8 cellular contexts compared by ENCODE assay signal in the genomic region with DNA sequence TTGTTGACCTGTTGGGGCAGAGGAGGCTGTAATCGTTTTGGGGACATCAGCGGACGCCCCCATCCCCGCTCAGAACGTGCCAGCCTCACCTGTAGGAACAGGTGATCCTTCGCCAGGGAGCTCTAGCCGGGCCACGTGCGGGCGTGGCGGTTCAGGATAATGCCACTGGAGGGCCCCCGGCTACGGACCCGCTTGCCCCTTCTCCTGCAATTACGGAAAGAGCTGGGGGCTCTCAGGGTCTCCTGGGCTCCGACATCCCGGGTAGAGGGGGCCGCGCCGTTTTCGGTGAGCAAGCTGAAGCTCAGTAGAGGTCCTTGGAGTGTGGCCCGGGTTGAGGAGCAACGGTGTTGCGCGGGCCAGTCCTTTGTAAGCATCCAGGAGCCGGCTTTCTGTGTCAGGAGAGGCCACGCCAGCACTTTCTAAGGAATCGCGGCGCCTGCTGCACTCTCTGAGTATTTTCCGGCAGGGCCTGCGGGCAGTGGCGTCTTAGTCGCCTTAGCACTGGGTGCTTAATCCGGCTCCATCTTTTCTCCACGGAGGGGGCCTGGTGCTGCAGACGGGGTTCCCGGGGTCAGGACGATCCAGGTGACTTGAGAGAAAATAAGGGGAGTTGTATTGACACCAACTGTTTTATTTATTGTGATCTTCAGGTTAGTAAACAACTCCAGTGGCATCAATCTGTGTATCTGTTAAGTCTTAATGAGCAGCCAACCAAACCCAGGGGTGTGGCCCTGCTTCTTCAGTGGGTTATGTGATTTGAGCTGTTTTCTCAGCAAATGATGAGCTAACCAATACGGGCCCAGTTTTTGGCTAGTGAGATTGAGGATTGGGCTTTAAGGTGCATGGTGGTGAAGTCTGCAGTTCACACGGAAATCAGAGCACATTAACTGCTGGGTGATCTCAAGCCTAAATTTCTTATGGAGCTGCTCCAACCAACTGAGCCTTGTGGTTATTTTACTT. TPM values are rescaled to one million over a fixed set of nuclear protein-coding genes. Genes with fewer than 3 reads are reported as not detected.
DNase-seq lines count a peak whose midpoint lies in the region; ATAC-seq and TF ChIP-seq lines count a peak whose summit lies in the region.

No MANE protein-coding gene starts in this region.

- H3K4me3 ChIP-seq in ascending aorta (peak overlapping the region; percentile 79 to 97), right atrium auricular region (peak overlapping the region; percentile 52 to 70), psoas muscle (peak overlapping the region; percentile 85)

- H3K4me1 Mint-ChIP-seq in activated CD4-positive, alpha-beta T cell treated with anti-CD3 and anti-CD28 coated beads, Interleukin-2, amount 10 ng/mL, durations not matched to agents 24 days and 14 days = peaks cover 9% of the 10 kb centered on the region

- TF ChIP-seq CTCF in ascending aorta (IDR thresholded peaks at IDR 0.05) = peak in 2 of 3 experiments; percentile 7 to 16
- peak in 1 of 2 donors; percentile 4 for TF ChIP-seq CTCF in right atrium auricular region (IDR thresholded peaks at IDR 0.05)
- no peak for TF ChIP-seq CTCF in psoas muscle (IDR thresholded peaks at IDR 0.05)

- 20 to 25% (median 21%) methylated on average over 38 to 41 of the region's 41 CpGs for WGBS in psoas muscle, 3 donors

- H3K36me3 ChIP-seq in ascending aorta = no peaks in the 10 kb centered on the region
- no peaks in the 10 kb centered on the region for H3K36me3 ChIP-seq in right atrium auricular region
- H3K36me3 ChIP-seq in psoas muscle (ENCODE audit: insufficient read depth in 1 of 2, low read depth in 1 of 2) = no peaks in the 10 kb centered on the region

- ATAC-seq in psoas muscle = no peak
- no peak for ATAC-seq in GM18870 (IDR thresholded peaks at IDR 0.05; ENCODE audit: unreplicated experiment)
- ATAC-seq in GM19035 (IDR thresholded peaks at IDR 0.05; ENCODE audit: unreplicated experiment) = no peak

- peak overlapping the region in 1 of 2 donors; percentile 87 for H3K27ac ChIP-seq in ascending aorta
- peak overlapping the region in 1 of 2 donors; percentile 48 for H3K27ac ChIP-seq in right atrium auricular region
- no peak overlapping the region for H3K27ac ChIP-seq in psoas muscle

- peak overlapping the region; percentile 85 for H3K4me3 Mint-ChIP-seq in activated CD4-positive, alpha-beta T cell treated with anti-CD3 and anti-CD28 coated beads, Interleukin-2, amount 10 ng/mL, durations not matched to agents 24 days and 14 days

- H3K27me3 ChIP-seq in ascending aorta (no peaks in the 10 kb centered on the region), right atrium auricular region (no peaks in the 10 kb centered on the region), psoas muscle (ENCODE audit: insufficient read depth in 3 of 3, low read length in 2 of 3) (peaks cover 0 to 7% (median 0%) of the 10 kb centered on the region in 3 donors)

- H3K9me3 ChIP-seq in ascending aorta (no peaks in the 10 kb centered on the region), right atrium auricular region (no peaks in the 10 kb centered on the region), psoas muscle (no peaks in the 10 kb centered on the region)

- no peaks in the 10 kb centered on the region for H3K9me3 Mint-ChIP-seq in activated CD4-positive, alpha-beta T cell treated with anti-CD3 and anti-CD28 coated beads, Interleukin-2, amount 10 ng/mL, durations not matched to agents 24 days and 14 days

- H3K27ac Mint-ChIP-seq in activated CD4-positive, alpha-beta T cell treated with anti-CD3 and anti-CD28 coated beads, Interleukin-2, amount 10 ng/mL, durations not matched to agents 24 days and 14 days = peak overlapping the region; percentile 84

- H3K27me3 Mint-ChIP-seq in activated CD4-positive, alpha-beta T cell treated with anti-CD3 and anti-CD28 coated beads, Interleukin-2, amount 10 ng/mL, durations not matched to agents 24 days and 14 days = peaks cover 59% of the 10 kb centered on the region

- no peaks in the 10 kb centered on the region for H3K36me3 Mint-ChIP-seq in activated CD4-positive, alpha-beta T cell treated with anti-CD3 and anti-CD28 coated beads, Interleukin-2, amount 10 ng/mL, durations not matched to agents 24 days and 14 days (ENCODE audit: low read depth)

- intact Hi-C loops in activated CD4-positive, alpha-beta T cell treated with anti-CD3 and anti-CD28 coated beads, Interleukin-2, amount 10 ng/mL, durations not matched to agents 24 days and 14 days (cut with micrococcal nuclease) = loop anchor here (5.0 to 10.0 kb wide), 3 partner anchors 625 to 1208 kb away; a partner anchor contains a TSS
- intact Hi-C loops in ascending aorta (cut with DNase I) (loop anchor here (10.0 kb wide), 2 partner anchors 428 to 768 kb away; a partner anchor contains a TSS), psoas muscle (cut with DNase I) (loop anchor here in 1 of 2 donors (2.0 to 10.0 kb wide), 2 partner anchors 34 to 128 kb away; no protein-coding TSS in a partner anchor)

- peaks cover 4 to 11% of the 10 kb centered on the region in 2 donors for H3K4me1 ChIP-seq in ascending aorta
- H3K4me1 ChIP-seq in right atrium auricular region = peaks cover 0 to 24% of the 10 kb centered on the region in 2 donors
- peaks cover 11% of the 10 kb centered on the region for H3K4me1 ChIP-seq in psoas muscle

- no peak for DNase-seq in activated CD4-positive, alpha-beta T cell treated with anti-CD3 and anti-CD28 coated beads, Interleukin-2, amount 10 ng/mL, durations not matched to agents 24 days and 14 days
- no peak for DNase-seq in activated CD4-positive, alpha-beta T cell treated with anti-CD3 and anti-CD28 coated beads, Interleukin-2, amount 50 U/mL, for 48 hours
- DNase-seq in NCI-H446 (lab: John Stamatoyannopoulos, UW) (peak; percentile 73), ascending aorta (ENCODE audit: low spot score in 2 of 2) (peak in 1 of 2 donors; percentile 69), right atrium auricular region (ENCODE audit: low spot score) (no peak), psoas muscle (peak; percentile 38 to 56)

RNA-seq across cellular contexts. Expression of a gene that starts 1.9 kb away (rescaled TPM):
- total RNA-seq in activated CD4-positive, alpha-beta T cell treated with anti-CD3 and anti-CD28 coated beads, Interleukin-2, amount 10 ng/mL, durations not matched to agents 24 days and 14 days = 0.09 and 0.40 TPM in 2 replicates
- total RNA-seq in ascending aorta (105 TPM), right atrium auricular region (1 to 10 TPM; 5.4 to 7.2 TPM), psoas muscle (1 to 10 TPM; 2.1 to 5.3 (median 3.8) TPM)
- polyA plus RNA-seq in psoas muscle = 1 to 10 TPM; 1.3 to 3.7 (median 3.0) TPM

Comparison
In these comparisons a context has a peak if more than half of its experiments do, and no peak if none do; other contexts are left out.
1. DNase-seq: peak in NCI-H446 (2 of 2) and psoas muscle (2 of 2); none in activated CD4-positive, alpha-beta T cell treated with anti-CD3 and anti-CD28 coated beads, Interleukin-2, amount 10 ng/mL, durations not matched to agents 24 days and 14 days (single experiment), activated CD4-positive, alpha-beta T cell treated with anti-CD3 and anti-CD28 coated beads, Interleukin-2, amount 50 U/mL, for 48 hours (0 of 2) and right atrium auricular region (single experiment).
2. RNA of a gene that starts 1.9 kb away (total RNA-seq): 105 TPM in ascending aorta (single experiment); 5.4 to 7.2 TPM in right atrium auricular region, 2.1 to 5.3 TPM in psoas muscle and 0.09 to 0.40 TPM in activated CD4-positive, alpha-beta T cell treated with anti-CD3 and anti-CD28 coated beads, Interleukin-2, amount 10 ng/mL, durations not matched to agents 24 days and 14 days; every median in the first group is over 10 times any median in the second.
3. Peak in every context shown above with its lines, with median percentiles within 50 percentile points of each other: H3K4me3 ChIP-seq.